In genomic region chr2:221530653-221531037, GRCh38 we compare ENCODE assay signal across 1 cellular context.
TF ChIP-seq lines count a peak whose summit lies in the region.

No MANE protein-coding gene starts in this region.

TF ChIP-seq in SK-N-SH, 30 proteins besides CTCF, POLR2A, EP300 and RAD21 (continued from another document):
- TF ChIP-seq MAX (IDR thresholded peaks at IDR 0.05; ENCODE audit: low read depth) (no peak), USF1 (IDR thresholded peaks at IDR 0.05; ENCODE audit: borderline replicate concordance, low read depth) (no peak)
